8 cellular contexts compared by ENCODE assay signal in the genomic region with DNA sequence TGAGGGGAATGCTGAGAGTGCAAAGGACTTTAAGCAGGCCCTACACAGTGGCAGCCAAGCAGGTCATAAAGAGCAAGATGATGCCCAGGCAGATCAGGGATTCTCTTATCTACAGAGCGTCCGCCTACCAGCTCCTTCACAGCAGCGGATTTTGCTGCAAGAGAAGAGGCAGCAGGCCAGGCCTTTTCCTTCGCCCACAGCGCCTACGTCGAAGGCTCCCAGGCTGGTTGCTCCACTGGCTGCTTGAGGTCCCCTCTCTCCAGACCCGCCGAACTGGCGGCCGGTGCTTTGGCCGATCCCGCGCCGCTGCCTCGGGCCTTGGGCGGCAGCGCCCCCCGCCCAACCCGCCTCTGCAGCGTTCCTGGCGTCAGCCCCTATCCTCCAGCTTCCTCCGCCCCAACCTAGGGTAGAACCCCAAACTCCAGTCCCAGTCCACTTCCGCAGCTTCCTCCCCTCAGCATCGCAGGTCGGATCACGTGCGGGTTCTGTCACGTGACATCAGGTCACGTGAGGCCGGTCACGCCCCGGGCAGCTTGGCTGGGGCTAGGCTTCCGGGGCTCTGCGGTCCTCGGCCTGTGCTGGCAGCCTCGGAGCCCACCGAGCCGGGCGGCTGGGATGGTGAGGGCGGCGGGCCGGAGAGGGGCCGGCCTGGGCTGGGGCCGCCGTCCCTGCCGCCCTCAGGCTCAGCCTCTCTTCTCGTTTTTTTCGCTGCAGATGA. TPM values are rescaled to one million over a fixed set of nuclear protein-coding genes. Genes with fewer than 3 reads are reported as not detected.
DNase-seq lines count a peak whose midpoint lies in the region; ATAC-seq and TF ChIP-seq lines count a peak whose summit lies in the region.
"Not testable (repeated sequence)": the region's sequence is repeated elsewhere in the genome, so short reads cannot be mapped to it uniquely, and the experiment has no call there.

Gene WASHC2C, plus strand, starts transcription at position 564 of the 718 bp plus-strand sequence. Its CDS starts 52 bp downstream, at position 616.

- intact Hi-C loops in CD4-positive, alpha-beta T cell (cut with DNase I, micrococcal nuclease), result loop anchor here (5.0 kb wide), 2 partner anchors 55 to 260 kb away; partner anchors contain the start of gene ZFAND4 (in 1 of the 2)
- intact Hi-C loops in right lobe of liver (cut with DNase I), result not testable (repeated sequence)

- peaks cover 23% of the 10 kb centered on the region for H3K36me3 Mint-ChIP-seq in CD4-positive, alpha-beta T cell (ENCODE audit: low read depth)

- H3K4me3 Mint-ChIP-seq in CD4-positive, alpha-beta T cell, result peak within 1 kb of the TSS; percentile 93

- 0% methylated on average over 2 of the region's 49 CpGs for WGBS in right lobe of liver (ENCODE audit: insufficient coverage, low coverage, low lambda C conversion rate, missing lambda C conversion rate)

- H3K9me3 Mint-ChIP-seq in CD4-positive, alpha-beta T cell, result not testable (repeated sequence)

- peaks cover 22% of the 10 kb centered on the region for H3K4me1 Mint-ChIP-seq in CD4-positive, alpha-beta T cell (ENCODE audit: low read depth)

- H3K9me3 ChIP-seq in CD4-positive, alpha-beta T cell (ENCODE audit: control insufficient read depth, low read length); right lobe of liver: not testable (repeated sequence)

- H3K27me3 Mint-ChIP-seq in CD4-positive, alpha-beta T cell, result not testable (repeated sequence)

- POLR2A ChIA-PET in CD4-positive, alpha-beta T cell (lab: Charles Lee), result interaction anchor here (0.6 to 1.3 kb wide), 4 partner anchors 12 to 340 kb away, joined by 3 to 7 read pairs (median 4); partner anchors contain the start of gene ZFAND4

- H3K36me3 ChIP-seq in right lobe of liver, result not testable (repeated sequence)

- peak within 1 kb of the TSS; percentile 80 to 89 (median 80) for H3K4me3 ChIP-seq in right lobe of liver

- not testable (repeated sequence) for H3K4me1 ChIP-seq in right lobe of liver

- CTCF ChIA-PET in CD4-positive, alpha-beta T cell (lab: Charles Lee), result not testable (repeated sequence)

- peak; percentile 95 for ATAC-seq in CD4-positive, alpha-beta T cell (ENCODE audit: poor library complexity)
- ATAC-seq in GM19463 (IDR thresholded peaks at IDR 0.05; ENCODE audit: unreplicated experiment) (peak; percentile 94), HG03575 (IDR thresholded peaks at IDR 0.05; ENCODE audit: extremely low read depth, insufficient number of reproducible peaks, low FRiP score, unreplicated experiment) (peak; percentile 62), right lobe of liver (peak; percentile 94 to 96 (median 96))

- TF ChIP-seq CTCF in CD4-positive, alpha-beta T cell (IDR thresholded peaks at IDR 0.05); right lobe of liver (IDR thresholded peaks at IDR 0.05): not testable (repeated sequence)

- not testable (repeated sequence) for H3K27me3 ChIP-seq in CD4-positive, alpha-beta T cell (ENCODE audit: control insufficient read depth, insufficient read depth, low read length); right lobe of liver

- TF ChIP-seq POLR2A in right lobe of liver (IDR thresholded peaks at IDR 0.05), result peak; percentile 26

- peak within 1 kb of the TSS; percentile 97 for H3K27ac Mint-ChIP-seq in CD4-positive, alpha-beta T cell

- H3K27ac ChIP-seq in CD4-positive, alpha-beta T cell (ENCODE audit: low read depth, low read length), result peak within 1 kb of the TSS; percentile 56
- peak within 1 kb of the TSS in 2 of 3 donors; percentile 74 to 82 for H3K27ac ChIP-seq in right lobe of liver

- DNase-seq in CD4-positive, alpha-beta T cell, result peak; percentile 93 to 100 (median 97)
- DNase-seq in NOMO-1 (lab: John Stamatoyannopoulos, UW; ENCODE audit: unreplicated experiment in 2 of 2) (peak; percentile 50 to 71), ecto neural progenitor cell (ENCODE audit: low spot score) (peak; percentile 94), right lobe of liver (peak; percentile 88 to 96 (median 92))
- DNase-seq in activated CD8-positive, alpha-beta memory T cell treated with anti-CD3 and anti-CD28 coated beads for 24 hours, result peak; percentile 100
- DNase-seq in stimulated activated CD4-positive, alpha-beta T cell treated with anti-CD3 and anti-CD28 coated beads, Interleukin-4, amount 100 ng/mL, for 24 hours, result peak; percentile 98

RNA-seq across cellular contexts. Expression of gene WASHC2C, which starts in this region (rescaled TPM):
- total RNA-seq in CD4-positive, alpha-beta T cell, result 10 to 100 TPM; 62.9 to 69.3 TPM
- total RNA-seq in right lobe of liver, result 10 to 100 TPM; 10.0 to 25.5 (median 23.1) TPM

Comparison
In these comparisons a context has a peak if more than half of its experiments do, and no peak if none do; other contexts are left out.
1. Peak in every context shown above with its lines: DNase-seq, ATAC-seq, H3K4me3 ChIP-seq and H3K27ac ChIP-seq.